ENCODE assay signal across 9 cellular contexts in genomic region chr5:95810305-95811125, GRCh38. TPM values are rescaled to one million over a fixed set of nuclear protein-coding genes. Genes with fewer than 3 reads are reported as not detected.
DNase-seq lines count a peak whose midpoint lies in the region; ATAC-seq and TF ChIP-seq lines count a peak whose summit lies in the region.
"Had no signal": no experiment of that assay in that cellular context is flagged by ENCODE, and none has a peak within 500 bp of the region (broad histone marks: within the 10 kb centered on the region; RNA-seq: fewer than 3 reads in every experiment).

No MANE protein-coding gene starts in this region.

- no peaks in the 10 kb centered on the region for H3K9me3 ChIP-seq in adipocyte (ENCODE audit: control insufficient read depth, low read length)
- no peaks in the 10 kb centered on the region for H3K9me3 ChIP-seq in lower lobe of right lung
- H3K9me3 ChIP-seq in stomach, result no peaks in the 10 kb centered on the region

- no peaks in the 10 kb centered on the region for H3K9me3 Mint-ChIP-seq in activated T-cell treated with anti-CD3 and anti-CD28 coated beads, Interleukin-2, amount 50 U/mL, for 24 hours
- no peaks in the 10 kb centered on the region for H3K9me3 Mint-ChIP-seq in type B pancreatic cell

- H3K36me3 ChIP-seq in adipocyte (ENCODE audit: control insufficient read depth, insufficient read depth, low read length, severe bottlenecking), result peaks cover 33% of the 10 kb centered on the region
- H3K36me3 ChIP-seq in lower lobe of right lung, result peaks cover 32% of the 10 kb centered on the region
- H3K36me3 ChIP-seq in stomach, result peaks cover 0 to 38% (median 23%) of the 10 kb centered on the region in 4 donors

- H3K27me3 Mint-ChIP-seq in activated T-cell treated with anti-CD3 and anti-CD28 coated beads, Interleukin-2, amount 50 U/mL, for 24 hours, result no peaks in the 10 kb centered on the region
- no peaks in the 10 kb centered on the region for H3K27me3 Mint-ChIP-seq in type B pancreatic cell

- peaks cover 29% of the 10 kb centered on the region for H3K36me3 Mint-ChIP-seq in activated T-cell treated with anti-CD3 and anti-CD28 coated beads, Interleukin-2, amount 50 U/mL, for 24 hours (ENCODE audit: low read depth)
- peaks cover 5% of the 10 kb centered on the region for H3K36me3 Mint-ChIP-seq in type B pancreatic cell

- no peaks in the 10 kb centered on the region for H3K27me3 ChIP-seq in adipocyte (replicated peaks; ENCODE audit: control insufficient read depth, insufficient read depth, low read length)
- H3K27me3 ChIP-seq in lower lobe of right lung (ENCODE audit: low read depth), result no peaks in the 10 kb centered on the region
- H3K27me3 ChIP-seq in stomach, result no peaks in the 10 kb centered on the region

- peak overlapping the region; percentile 90 for H3K27ac Mint-ChIP-seq in activated T-cell treated with anti-CD3 and anti-CD28 coated beads, Interleukin-2, amount 50 U/mL, for 24 hours
- H3K27ac Mint-ChIP-seq in type B pancreatic cell, result no peak overlapping the region

- WGBS in stomach, 5 donors, result 19 to 33% (median 26%) methylated on average over 5 of the region's 5 CpGs
- WGBS in lower leg skin, 2 donors, result 68 to 77% methylated on average over 5 of the region's 5 CpGs

- no peak for ATAC-seq in lower lobe of right lung

- peak overlapping the region; percentile 63 for H3K4me3 Mint-ChIP-seq in activated T-cell treated with anti-CD3 and anti-CD28 coated beads, Interleukin-2, amount 50 U/mL, for 24 hours
- H3K4me3 Mint-ChIP-seq in type B pancreatic cell, result no peak overlapping the region

- TF ChIP-seq CTCF in lower lobe of right lung (IDR thresholded peaks at IDR 0.05), result no peak
- no peak for TF ChIP-seq CTCF in stomach (IDR thresholded peaks at IDR 0.05)
- TF ChIP-seq CTCF in lower leg skin (IDR thresholded peaks at IDR 0.05), result no peak
- no peak for TF ChIP-seq CTCF in type B pancreatic cell (conservative IDR thresholded peaks at IDR 0.05)

- intact Hi-C loops in lower lobe of right lung (cut with DNase I) (no loop called here), stomach (cut with DNase I; ENCODE audit: low total_unique reads) (no loop called here), lower leg skin (cut with DNase I; ENCODE audit: low total_unique reads) (no loop called here)

- no peak for TF ChIP-seq EP300 in stomach (IDR thresholded peaks at IDR 0.05)

- H3K4me1 Mint-ChIP-seq in activated T-cell treated with anti-CD3 and anti-CD28 coated beads, Interleukin-2, amount 50 U/mL, for 24 hours (ENCODE audit: low read depth), result peaks cover 73% of the 10 kb centered on the region
- peaks cover 36% of the 10 kb centered on the region for H3K4me1 Mint-ChIP-seq in type B pancreatic cell (ENCODE audit: unreplicated experiment)

- no peak for TF ChIP-seq POLR2A in stomach (IDR thresholded peaks at IDR 0.05)
- TF ChIP-seq POLR2A in lower leg skin (IDR thresholded peaks at IDR 0.05), result no peak

- H3K27ac ChIP-seq in lower lobe of right lung, result peak overlapping the region; percentile 40
- H3K27ac ChIP-seq in stomach, result peak overlapping the region in 4 of 5 donors; percentile 59 to 81 (median 76)

- DNase-seq in activated T-cell treated with anti-CD3 and anti-CD28 coated beads, Interleukin-2, amount 50 U/mL, for 24 hours, result no peak
- no peak for DNase-seq in activated T-cell treated with anti-CD3 and anti-CD28 coated beads, Interleukin-2, amount 50 U/mL, for 1 hour
- DNase-seq in adipocyte (ENCODE audit: low read depth) (no peak), lower lobe of right lung (no peak), stomach (no peak), lower leg skin (ENCODE audit: low spot score in 2 of 2) (no peak), type B pancreatic cell (ENCODE audit: extremely low spot score, unreplicated experiment) (no peak)
- DNase-seq in activated CD4-positive, CD25-positive, alpha-beta regulatory T cell (lab: John Stamatoyannopoulos, UW), result no peak
- DNase-seq: NCI-H1436 treated with DMSO at 0.1 percent for 48 hours had no signal

- H3K4me3 ChIP-seq in adipocyte (ENCODE audit: low read length), result peak overlapping the region; percentile 53
- H3K4me3 ChIP-seq in lower lobe of right lung, result no peak overlapping the region
- H3K4me3 ChIP-seq in stomach, result no peak overlapping the region
- H3K4me3 ChIP-seq in lower leg skin (ENCODE audit: low read depth, poor library complexity, severe bottlenecking), result no peak overlapping the region

- H3K4me1 ChIP-seq in adipocyte (ENCODE audit: control insufficient read depth, insufficient read depth, low read length) (peaks cover 40% of the 10 kb centered on the region), lower lobe of right lung (peaks cover 61% of the 10 kb centered on the region), stomach (peaks cover 38 to 68% (median 56%) of the 10 kb centered on the region in 4 donors)

- peak overlapping the region; percentile 64 for H3K9ac ChIP-seq in adipocyte (ENCODE audit: low read length)

RNA-seq across cellular contexts. Expression of gene GLRX, which starts 12.0 kb away (rescaled TPM):
- total RNA-seq in lower lobe of right lung (115 TPM), stomach (10 to 100 TPM; 11.3 to 30.4 (median 14.0) TPM), lower leg skin (100 to 1,000 TPM in 2 of 4 donors, 10 to 100 TPM in 2; 67.9 to 136 (median 105) TPM), type B pancreatic cell (ENCODE audit: low replicate concordance) (17.8 and 18.7 TPM in 2 replicates)
- 100 to 1,000 TPM in 1 of 3 donors, 10 to 100 TPM in 2; 51.0 to 211 (median 65.7) TPM for polyA plus RNA-seq in stomach
